In genomic region chr6:151409260-151409659, GRCh38 we compare ENCODE assay signal across 9 cellular contexts. TPM values are rescaled to one million over a fixed set of nuclear protein-coding genes. Genes with fewer than 3 reads are reported as not detected.
DNase-seq lines count a peak whose midpoint lies in the region; ATAC-seq, FAIRE-seq and TF ChIP-seq lines count a peak whose summit lies in the region.
"Had no signal": no experiment of that assay in that cellular context is flagged by ENCODE, and none has a peak within 500 bp of the region (broad histone marks: within the 10 kb centered on the region; RNA-seq: fewer than 3 reads in every experiment).

No MANE protein-coding gene starts in this region.

- H3K27me3 Mint-ChIP-seq in central memory CD8-positive, alpha-beta T cell, result no peaks in the 10 kb centered on the region

- TF ChIP-seq POLR2A in GM12891 (IDR thresholded peaks at IDR 0.05; ENCODE audit: low read depth, low read length), result no peak

- no peak for TF ChIP-seq CTCF in D721Med (IDR thresholded peaks at IDR 0.05; ENCODE audit: insufficient read depth, missing control alignments)

- peak overlapping the region; percentile 21 for H3K27ac Mint-ChIP-seq in central memory CD8-positive, alpha-beta T cell (ENCODE audit: low read depth)

- peak; percentile 64 for ATAC-seq in GM19452 (IDR thresholded peaks at IDR 0.05; ENCODE audit: unreplicated experiment)
- ATAC-seq in HG02973 (IDR thresholded peaks at IDR 0.05; ENCODE audit: unreplicated experiment), result peak; percentile 58
- no peak for ATAC-seq in central memory CD8-positive, alpha-beta T cell (replicated peaks; ENCODE audit: extremely low read depth, poor library complexity, severe bottlenecking)
- ATAC-seq in HG03097 (IDR thresholded peaks at IDR 0.05; ENCODE audit: low FRiP score, unreplicated experiment), result no peak
- no peak for ATAC-seq in HG03457 (IDR thresholded peaks at IDR 0.05; ENCODE audit: unreplicated experiment)

- H3K9me3 Mint-ChIP-seq in central memory CD8-positive, alpha-beta T cell, result no peaks in the 10 kb centered on the region

- DNase-seq in GM12891 (ENCODE audit: insufficient read length, low spot score) (no peak), HPDE6-E6E7 (ENCODE audit: extremely low spot score) (no peak), D721Med (ENCODE audit: insufficient read length, low spot score) (no peak)
- no peak for DNase-seq in central memory CD8-positive, alpha-beta T cell (ENCODE audit: low spot score in 2 of 2)
- DNase-seq: activated CD4-positive, alpha-beta T cell treated with anti-CD3 and anti-CD28 coated beads for 1 hour had no signal

- peaks cover 29% of the 10 kb centered on the region for H3K4me1 Mint-ChIP-seq in central memory CD8-positive, alpha-beta T cell

- no peak overlapping the region for H3K4me3 Mint-ChIP-seq in central memory CD8-positive, alpha-beta T cell

- H3K36me3 Mint-ChIP-seq in central memory CD8-positive, alpha-beta T cell (ENCODE audit: insufficient read depth), result peaks cover 17% of the 10 kb centered on the region

- FAIRE-seq in GM12891 (lab: Jason Lieb, UNC) (no peak), D721Med (lab: Jason Lieb, UNC) (no peak)

TF ChIP-seq in GM12891, 5 proteins besides CTCF, POLR2A, EP300 and RAD21:
- TF ChIP-seq SPI1 (IDR thresholded peaks at IDR 0.05; ENCODE audit: low read depth, low read length) (peak; percentile 81), PAX5 (IDR thresholded peaks at IDR 0.05; ENCODE audit: insufficient read depth, low read length, severe bottlenecking) (no peak), TAF1 (IDR thresholded peaks at IDR 0.05; ENCODE audit: low read depth, low read length) (no peak)
TF ChIP-seq in GM12891: peak in this region for 1.

RNA-seq across cellular contexts. Expression of gene ZBTB2, which starts 17.9 kb away (rescaled TPM):
- polyA plus RNA-seq in GM12891 (2012; ENCODE audit: low read depth, missing spikeins), result 11.9 TPM

RNA-seq across cellular contexts. Expression of gene RMND1, which starts 42.7 kb away (rescaled TPM):
- polyA plus RNA-seq in GM12891 (2012; ENCODE audit: low read depth, missing spikeins), result 16.9 TPM

Comparison
In these comparisons a context has a peak if more than half of its experiments do, and no peak if none do; other contexts are left out.
1. ATAC-seq: peak in GM19452 (single experiment) and HG02973 (single experiment); none in central memory CD8-positive, alpha-beta T cell (single experiment), HG03097 (single experiment) and HG03457 (single experiment).